ENCODE assay signal across 13 cellular contexts in genomic region chr9:81868145-81868544, GRCh38.
"Had no signal": no experiment of that assay in that cellular context is flagged by ENCODE, and none has a peak within 500 bp of the region (broad histone marks: within the 10 kb centered on the region; RNA-seq: fewer than 3 reads in every experiment).

No MANE protein-coding gene starts in this region.

- H3K4me3 ChIP-seq: cardiac muscle cell, upper lobe of left lung had no signal

- H3K9me3 ChIP-seq: upper lobe of left lung had no signal

- H3K36me3 ChIP-seq: cardiac muscle cell, upper lobe of left lung had no signal

- H3K27ac ChIP-seq: cardiac muscle cell, upper lobe of left lung had no signal

- DNase-seq: activated CD4-positive, alpha-beta T cell treated with anti-CD3 and anti-CD28 coated beads, Interleukin-2, amount 50 U/mL, for 1 hour; activated CD8-positive, alpha-beta memory T cell treated with anti-CD3 and anti-CD28 coated beads for 24 hours; activated naive CD8-positive, alpha-beta T cell treated with anti-CD3 and anti-CD28 coated beads for 36 hours; erythroblast; foreskin melanocyte; head of caudate nucleus; kidney glomerular epithelial cell; nucleus accumbens; right cardiac atrium; small intestine; T-helper 9 cell; upper lobe of left lung had no signal

- H3K27me3 ChIP-seq: upper lobe of left lung had no signal

- H3K4me1 ChIP-seq: upper lobe of left lung had no signal
